ENCODE assay signal across 30 cellular contexts in the genomic region with DNA sequence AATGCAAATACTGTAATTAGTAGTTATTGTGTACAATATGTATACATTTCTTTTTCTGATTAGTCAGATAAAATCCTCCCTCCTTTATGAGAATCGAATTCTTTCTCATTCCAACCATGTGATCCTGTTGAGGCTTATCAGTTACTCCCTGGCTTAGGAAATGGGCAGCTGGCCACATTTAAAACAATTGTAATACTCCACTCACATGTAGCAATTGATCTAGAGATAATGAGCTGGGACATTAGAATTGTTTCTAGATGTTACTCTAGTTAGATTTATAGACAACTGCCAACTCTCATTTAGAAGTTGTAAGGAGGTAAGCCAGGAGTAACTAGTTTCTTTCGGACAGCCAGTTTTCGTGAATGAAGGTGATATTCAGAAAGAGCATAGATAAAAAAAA.
"Had no signal": no experiment of that assay in that cellular context is flagged by ENCODE, and none has a peak within 500 bp of the region (broad histone marks: within the 10 kb centered on the region; RNA-seq: fewer than 3 reads in every experiment).

No MANE protein-coding gene starts in this region.

- ATAC-seq: activated CD8-positive, alpha-beta T cell treated with anti-CD3 and anti-CD28 coated beads for 36 hours; activated naive CD4-positive, alpha-beta T cell treated with anti-CD3 and anti-CD28 coated beads, Interleukin-2, amount 50 U/mL, for 72 hours; activated T-cell treated with anti-CD3 and anti-CD28 coated beads, Interleukin-2, amount 50 U/mL, for 4 hours; activated T-cell treated with anti-CD3 and anti-CD28 coated beads, Interleukin-2, amount 50 U/mL, for 72 hours; activated T-helper 17 cell treated with anti-CD3 and anti-CD28 coated beads, Interleukin-2, amount 50 U/mL, for 72 hours; body of pancreas had no signal

- DNase-seq: activated B cell treated with CpG ODN at 0.5 μM for 24 hours; activated CD4-positive, alpha-beta memory T cell treated with anti-CD3 and anti-CD28 coated beads for 36 hours; activated CD4-positive, alpha-beta T cell treated with anti-CD3 and anti-CD28 coated beads for 4 hours; activated CD4-positive, alpha-beta T cell treated with anti-CD3 and anti-CD28 coated beads, Interleukin-2, amount 10 ng/mL, durations not matched to agents 24 days and 14 days; activated CD4-positive, alpha-beta T cell treated with anti-CD3 and anti-CD28 coated beads, Interleukin-2, amount 50 U/mL, for 1 hour; activated CD4-positive, alpha-beta T cell treated with anti-CD3 and anti-CD28 coated beads, Interleukin-2, amount 50 U/mL, for 4 hours; activated CD4-positive, CD25-positive, alpha-beta regulatory T cell treated with anti-CD3 and anti-CD28 coated beads, Interleukin-2, amount 50 U/mL, for 72 hours; activated CD8-positive, alpha-beta memory T cell treated with anti-CD3 and anti-CD28 coated beads, Interleukin-2, amount 50 U/mL, for 4 hours; activated CD8-positive, alpha-beta T cell treated with anti-CD3 and anti-CD28 coated beads for 36 hours; activated effector memory CD4-positive, alpha-beta T cell treated with anti-CD3 and anti-CD28 coated beads, Interleukin-2, amount 50 U/mL, for 16 hours; activated gamma-delta T cell treated with Interleukin-2 at 50 U/mL for 16 hours; activated naive CD4-positive, alpha-beta T cell; activated naive CD4-positive, alpha-beta T cell treated with anti-CD3 and anti-CD28 coated beads for 36 hours; activated naive CD4-positive, alpha-beta T cell treated with anti-CD3 and anti-CD28 coated beads, Interleukin-2, amount 50 U/mL, for 16 hours; activated naive CD8-positive, alpha-beta T cell treated with anti-CD3 and anti-CD28 coated beads for 36 hours; activated T-cell treated with anti-CD3 and anti-CD28 coated beads for 4 hours; activated T-cell treated with anti-CD3 and anti-CD28 coated beads, Interleukin-2, amount 50 U/mL, for 1 hour; activated T-cell treated with anti-CD3 and anti-CD28 coated beads, Interleukin-2, amount 50 U/mL, for 4 hours; activated T-cell treated with anti-CD3 and anti-CD28 coated beads, Interleukin-2, amount 50 U/mL, for 72 hours; adrenal gland; amniotic stem cell; aorta; body of pancreas; brain microvascular endothelial cell; central memory CD4-positive, alpha-beta T cell; T-helper 2 cell; T-helper 9 cell had no signal

- H3K9me3 ChIP-seq: adrenal gland, body of pancreas, breast epithelium had no signal

- H3K27me3 ChIP-seq: adrenal gland, body of pancreas, brain microvascular endothelial cell, breast epithelium had no signal

- H3K4me3 ChIP-seq: adrenal gland, body of pancreas, breast epithelium had no signal

- H3K36me3 ChIP-seq: adrenal gland, brain microvascular endothelial cell, breast epithelium had no signal

- H3K4me1 ChIP-seq: adrenal gland, body of pancreas, breast epithelium had no signal
